1 cellular context compared by ENCODE assay signal in the genomic region with DNA sequence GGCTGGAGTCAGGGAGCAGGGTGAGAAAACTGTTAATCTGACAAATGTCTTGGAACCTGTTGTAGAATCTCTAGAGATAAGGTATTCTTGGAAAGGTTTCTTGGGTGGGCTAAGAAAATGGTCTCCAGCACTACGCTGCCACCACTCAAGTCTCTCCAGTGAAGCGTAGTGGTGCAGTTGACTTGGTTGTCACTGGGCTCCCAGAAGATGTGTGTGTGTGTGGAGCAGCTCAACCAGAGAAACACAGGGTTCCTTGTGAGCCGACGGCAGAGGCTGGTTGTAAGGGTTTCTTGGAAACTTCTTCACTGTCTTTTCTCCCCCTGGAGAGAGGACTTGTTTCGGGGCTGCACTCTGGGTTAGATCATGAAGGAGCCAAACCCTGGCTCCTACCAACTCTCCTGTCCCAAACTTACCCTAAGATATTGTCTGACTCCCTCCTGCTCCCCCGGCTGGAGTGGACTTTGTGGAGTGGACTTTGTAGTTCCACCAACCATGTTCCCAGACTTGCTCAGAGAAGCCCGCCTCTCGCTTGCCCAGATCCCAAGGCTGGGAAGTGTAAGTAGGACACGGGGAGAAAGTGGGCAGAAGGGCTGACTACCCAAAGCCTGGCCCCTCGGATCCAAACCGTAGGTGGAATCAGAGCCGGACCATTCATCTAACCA.
TF ChIP-seq lines count a peak whose summit lies in the region.

No MANE protein-coding gene starts in this region.

TF ChIP-seq in K562, 482 proteins besides CTCF, POLR2A, EP300 and RAD21:
- TF ChIP-seq, protein P1, sequence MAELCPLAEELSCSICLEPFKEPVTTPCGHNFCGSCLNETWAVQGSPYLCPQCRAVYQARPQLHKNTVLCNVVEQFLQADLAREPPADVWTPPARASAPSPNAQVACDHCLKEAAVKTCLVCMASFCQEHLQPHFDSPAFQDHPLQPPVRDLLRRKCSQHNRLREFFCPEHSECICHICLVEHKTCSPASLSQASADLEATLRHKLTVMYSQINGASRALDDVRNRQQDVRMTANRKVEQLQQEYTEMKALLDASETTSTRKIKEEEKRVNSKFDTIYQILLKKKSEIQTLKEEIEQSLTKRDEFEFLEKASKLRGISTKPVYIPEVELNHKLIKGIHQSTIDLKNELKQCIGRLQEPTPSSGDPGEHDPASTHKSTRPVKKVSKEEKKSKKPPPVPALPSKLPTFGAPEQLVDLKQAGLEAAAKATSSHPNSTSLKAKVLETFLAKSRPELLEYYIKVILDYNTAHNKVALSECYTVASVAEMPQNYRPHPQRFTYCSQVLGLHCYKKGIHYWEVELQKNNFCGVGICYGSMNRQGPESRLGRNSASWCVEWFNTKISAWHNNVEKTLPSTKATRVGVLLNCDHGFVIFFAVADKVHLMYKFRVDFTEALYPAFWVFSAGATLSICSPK (IDR thresholded peaks at IDR 0.05; ENCODE audit: borderline replicate concordance): no peak
- TF ChIP-seq RBM25 (IDR thresholded peaks at IDR 0.05; ENCODE audit: low read depth, low read length, severe bottlenecking) (no peak), ZBTB7A (IDR thresholded peaks at IDR 0.05; ENCODE audit: borderline replicate concordance, control insufficient read depth, low read depth, low read length) (0 out of 2 replicates have a peak, but pooled peaks have one; percentile 4), IFI16 (CRISPR knock-in tag; IDR thresholded peaks at IDR 0.05) (no peak), NFIC (IDR thresholded peaks at IDR 0.05) (no peak)
- TF ChIP-seq, protein P2, sequence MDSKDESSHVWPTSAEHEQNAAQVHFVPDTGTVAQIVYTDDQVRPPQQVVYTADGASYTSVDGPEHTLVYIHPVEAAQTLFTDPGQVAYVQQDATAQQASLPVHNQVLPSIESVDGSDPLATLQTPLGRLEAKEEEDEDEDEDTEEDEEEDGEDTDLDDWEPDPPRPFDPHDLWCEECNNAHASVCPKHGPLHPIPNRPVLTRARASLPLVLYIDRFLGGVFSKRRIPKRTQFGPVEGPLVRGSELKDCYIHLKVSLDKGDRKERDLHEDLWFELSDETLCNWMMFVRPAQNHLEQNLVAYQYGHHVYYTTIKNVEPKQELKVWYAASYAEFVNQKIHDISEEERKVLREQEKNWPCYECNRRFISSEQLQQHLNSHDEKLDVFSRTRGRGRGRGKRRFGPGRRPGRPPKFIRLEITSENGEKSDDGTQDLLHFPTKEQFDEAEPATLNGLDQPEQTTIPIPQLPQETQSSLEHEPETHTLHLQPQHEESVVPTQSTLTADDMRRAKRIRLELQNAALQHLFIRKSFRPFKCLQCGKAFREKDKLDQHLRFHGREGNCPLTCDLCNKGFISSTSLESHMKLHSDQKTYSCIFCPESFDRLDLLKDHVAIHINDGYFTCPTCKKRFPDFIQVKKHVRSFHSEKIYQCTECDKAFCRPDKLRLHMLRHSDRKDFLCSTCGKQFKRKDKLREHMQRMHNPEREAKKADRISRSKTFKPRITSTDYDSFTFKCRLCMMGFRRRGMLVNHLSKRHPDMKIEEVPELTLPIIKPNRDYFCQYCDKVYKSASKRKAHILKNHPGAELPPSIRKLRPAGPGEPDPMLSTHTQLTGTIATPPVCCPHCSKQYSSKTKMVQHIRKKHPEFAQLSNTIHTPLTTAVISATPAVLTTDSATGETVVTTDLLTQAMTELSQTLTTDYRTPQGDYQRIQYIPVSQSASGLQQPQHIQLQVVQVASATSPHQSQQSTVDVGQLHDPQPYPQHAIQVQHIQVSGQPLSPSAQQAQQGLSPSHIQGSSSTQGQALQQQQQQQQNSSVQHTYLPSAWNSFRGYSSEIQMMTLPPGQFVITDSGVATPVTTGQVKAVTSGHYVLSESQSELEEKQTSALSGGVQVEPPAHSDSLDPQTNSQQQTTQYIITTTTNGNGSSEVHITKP (IDR thresholded peaks at IDR 0.05; ENCODE audit: partially characterized antibody): peak; percentile 52
- TF ChIP-seq, protein P3, sequence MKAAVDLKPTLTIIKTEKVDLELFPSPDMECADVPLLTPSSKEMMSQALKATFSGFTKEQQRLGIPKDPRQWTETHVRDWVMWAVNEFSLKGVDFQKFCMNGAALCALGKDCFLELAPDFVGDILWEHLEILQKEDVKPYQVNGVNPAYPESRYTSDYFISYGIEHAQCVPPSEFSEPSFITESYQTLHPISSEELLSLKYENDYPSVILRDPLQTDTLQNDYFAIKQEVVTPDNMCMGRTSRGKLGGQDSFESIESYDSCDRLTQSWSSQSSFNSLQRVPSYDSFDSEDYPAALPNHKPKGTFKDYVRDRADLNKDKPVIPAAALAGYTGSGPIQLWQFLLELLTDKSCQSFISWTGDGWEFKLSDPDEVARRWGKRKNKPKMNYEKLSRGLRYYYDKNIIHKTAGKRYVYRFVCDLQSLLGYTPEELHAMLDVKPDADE (conservative IDR thresholded peaks at IDR 0.05; ENCODE audit: control insufficient read depth, low read depth, low read length): no peak
